ENCODE assay signal across 9 cellular contexts in the genomic region with DNA sequence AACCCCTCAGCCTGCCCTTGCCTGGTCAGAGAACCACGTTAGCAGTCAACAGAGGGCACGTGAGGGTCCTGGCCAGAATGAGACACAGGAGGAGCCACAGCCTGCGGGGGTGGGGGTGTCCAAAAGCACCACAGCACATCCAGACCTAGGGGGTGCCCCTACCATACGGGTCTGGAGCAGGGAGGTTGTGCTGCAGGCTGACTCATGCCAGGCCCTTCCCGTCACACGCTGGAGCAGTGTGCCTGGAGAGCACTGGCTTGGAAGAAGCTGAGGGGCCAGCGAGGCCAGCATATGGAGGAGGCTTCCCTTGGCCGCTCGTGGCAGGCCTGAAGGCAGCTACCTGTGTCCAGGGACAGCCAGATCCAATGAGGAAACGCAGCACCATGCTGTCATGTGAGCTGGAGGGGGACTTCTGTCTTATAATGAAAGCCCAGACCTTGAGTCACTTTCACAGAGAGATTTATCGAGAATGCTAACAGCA. TPM values are rescaled to one million over a fixed set of nuclear protein-coding genes. Genes with fewer than 3 reads are reported as not detected.
A peak's percentile ranks its signal among the peaks of the same experiment; 100 is the strongest.
DNase-seq lines count a peak whose midpoint lies in the region; ATAC-seq and TF ChIP-seq lines count a peak whose summit lies in the region.
"Had no signal": no experiment of that assay in that cellular context is flagged by ENCODE, and none has a peak within 500 bp of the region (broad histone marks: within the 10 kb centered on the region; RNA-seq: fewer than 3 reads in every experiment).

No MANE protein-coding gene starts in this region.

- no peaks in the 10 kb centered on the region for H3K27me3 Mint-ChIP-seq in activated T-helper 1 cell treated with anti-CD3 and anti-CD28 coated beads, Interleukin-12 subunit alpha, Interleukin-12 subunit beta, Interleukin-2, Interleukin-4 antibody, amounts not matched to agents 30 ng/mL and 10 ng/mL and 1 ng/mL, durations not matched to agents 14 hours and 24 hours and 36 hours (ENCODE audit: insufficient read depth)

- H3K4me1 Mint-ChIP-seq in activated T-helper 1 cell treated with anti-CD3 and anti-CD28 coated beads, Interleukin-12 subunit alpha, Interleukin-12 subunit beta, Interleukin-2, Interleukin-4 antibody, amounts not matched to agents 30 ng/mL and 10 ng/mL and 1 ng/mL, durations not matched to agents 14 hours and 24 hours and 36 hours (ENCODE audit: low read depth), result peaks cover 4% of the 10 kb centered on the region

- H3K36me3 Mint-ChIP-seq in activated T-helper 1 cell treated with anti-CD3 and anti-CD28 coated beads, Interleukin-12 subunit alpha, Interleukin-12 subunit beta, Interleukin-2, Interleukin-4 antibody, amounts not matched to agents 30 ng/mL and 10 ng/mL and 1 ng/mL, durations not matched to agents 14 hours and 24 hours and 36 hours (ENCODE audit: low read depth), result peaks cover 2% of the 10 kb centered on the region

- intact Hi-C loops in activated T-helper 1 cell treated with anti-CD3 and anti-CD28 coated beads, Interleukin-12 subunit alpha, Interleukin-12 subunit beta, Interleukin-2, Interleukin-4 antibody, amounts not matched to agents 30 ng/mL and 10 ng/mL and 1 ng/mL, durations not matched to agents 14 hours and 24 hours and 36 hours (cut with micrococcal nuclease), result loop anchor here (2.0 kb wide), 3 partner anchors 30 to 72 kb away; partner anchors contain the start of gene TMEM187

- peak overlapping the region; percentile 94 for H3K4me3 Mint-ChIP-seq in activated T-helper 1 cell treated with anti-CD3 and anti-CD28 coated beads, Interleukin-12 subunit alpha, Interleukin-12 subunit beta, Interleukin-2, Interleukin-4 antibody, amounts not matched to agents 30 ng/mL and 10 ng/mL and 1 ng/mL, durations not matched to agents 14 hours and 24 hours and 36 hours

- no peak for TF ChIP-seq CTCF in HFF-Myc (IDR thresholded peaks at IDR 0.05; ENCODE audit: low read depth, low read length, missing control alignments)

- ATAC-seq in HG02852 (IDR thresholded peaks at IDR 0.05; ENCODE audit: unreplicated experiment) (no peak), HG03342 (IDR thresholded peaks at IDR 0.05; ENCODE audit: unreplicated experiment) (no peak)

- in situ Hi-C loops in ACHN (cut with HindIII; ENCODE audit: low pct_ligation_motif_present, low pct_unique_long_range_greater_than_20kb, low sequenced_read_pairs), result no loop called here

- peak; percentile 32 for DNase-seq in ACHN
- peak; percentile 29 for DNase-seq in HFF-Myc (ENCODE audit: extremely low read depth, low read depth)
- DNase-seq in activated T-helper 1 cell treated with anti-CD3 and anti-CD28 coated beads, Interleukin-12 subunit alpha, Interleukin-12 subunit beta, Interleukin-2, Interleukin-4 antibody, amounts not matched to agents 30 ng/mL and 10 ng/mL and 1 ng/mL, durations not matched to agents 14 hours and 24 hours and 36 hours (ENCODE audit: low spot score), result no peak
- DNase-seq in islet precursor cell, result peak; percentile 69
- DNase-seq in HuH-7 (ENCODE audit: low spot score), result no peak
- no peak for DNase-seq in COLO668 (lab: John Stamatoyannopoulos, UW; ENCODE audit: unreplicated experiment)

- H3K9me3 Mint-ChIP-seq in activated T-helper 1 cell treated with anti-CD3 and anti-CD28 coated beads, Interleukin-12 subunit alpha, Interleukin-12 subunit beta, Interleukin-2, Interleukin-4 antibody, amounts not matched to agents 30 ng/mL and 10 ng/mL and 1 ng/mL, durations not matched to agents 14 hours and 24 hours and 36 hours, result no peaks in the 10 kb centered on the region

- peak overlapping the region; percentile 89 for H3K27ac Mint-ChIP-seq in activated T-helper 1 cell treated with anti-CD3 and anti-CD28 coated beads, Interleukin-12 subunit alpha, Interleukin-12 subunit beta, Interleukin-2, Interleukin-4 antibody, amounts not matched to agents 30 ng/mL and 10 ng/mL and 1 ng/mL, durations not matched to agents 14 hours and 24 hours and 36 hours

- no peak overlapping the region for H3K4me3 ChIP-seq in HFF-Myc (replicated peaks; ENCODE audit: low read depth, low read length)
- H3K4me3 ChIP-seq: cardiac muscle cell had no signal

RNA-seq across cellular contexts. Expression of gene IRAK1, which starts 1.5 kb away (rescaled TPM):
- total RNA-seq in activated T-helper 1 cell treated with anti-CD3 and anti-CD28 coated beads, Interleukin-12 subunit alpha, Interleukin-12 subunit beta, Interleukin-2, Interleukin-4 antibody, amounts not matched to agents 30 ng/mL and 10 ng/mL and 1 ng/mL, durations not matched to agents 14 hours and 24 hours and 36 hours, result 165 and 172 TPM in 2 replicates

RNA-seq across cellular contexts. Expression of gene TMEM187, which starts 48.6 kb away (rescaled TPM):
- total RNA-seq in activated T-helper 1 cell treated with anti-CD3 and anti-CD28 coated beads, Interleukin-12 subunit alpha, Interleukin-12 subunit beta, Interleukin-2, Interleukin-4 antibody, amounts not matched to agents 30 ng/mL and 10 ng/mL and 1 ng/mL, durations not matched to agents 14 hours and 24 hours and 36 hours, result 3.4 and 4.6 TPM in 2 replicates

RNA-seq across cellular contexts. Expression of gene HCFC1, which starts 49.6 kb away (rescaled TPM):
- total RNA-seq in activated T-helper 1 cell treated with anti-CD3 and anti-CD28 coated beads, Interleukin-12 subunit alpha, Interleukin-12 subunit beta, Interleukin-2, Interleukin-4 antibody, amounts not matched to agents 30 ng/mL and 10 ng/mL and 1 ng/mL, durations not matched to agents 14 hours and 24 hours and 36 hours, result 105 and 106 TPM in 2 replicates

Comparison
In these comparisons a context has a peak if more than half of its experiments do, and no peak if none do; other contexts are left out.
1. DNase-seq: peak in ACHN (single experiment), HFF-Myc (single experiment) and islet precursor cell (single experiment); none in activated T-helper 1 cell treated with anti-CD3 and anti-CD28 coated beads, Interleukin-12 subunit alpha, Interleukin-12 subunit beta, Interleukin-2, Interleukin-4 antibody, amounts not matched to agents 30 ng/mL and 10 ng/mL and 1 ng/mL, durations not matched to agents 14 hours and 24 hours and 36 hours (single experiment), HuH-7 (single experiment) and COLO668 (single experiment).